In genomic region chr4:6229095-6229494, GRCh38 we compare ENCODE assay signal across 22 cellular contexts. TPM values are rescaled to one million over a fixed set of nuclear protein-coding genes. Genes with fewer than 3 reads are reported as not detected.
DNase-seq lines count a peak whose midpoint lies in the region; ATAC-seq and TF ChIP-seq lines count a peak whose summit lies in the region.
"Had no signal": no experiment of that assay in that cellular context is flagged by ENCODE, and none has a peak within 500 bp of the region (broad histone marks: within the 10 kb centered on the region; RNA-seq: fewer than 3 reads in every experiment).

No MANE protein-coding gene starts in this region.

- H3K9me3 ChIP-seq in thyroid gland (no peaks in the 10 kb centered on the region), gastroesophageal sphincter (no peaks in the 10 kb centered on the region), mammary epithelial cell (replicated peaks; ENCODE audit: insufficient read depth, low read length) (no peaks in the 10 kb centered on the region)
- H3K9me3 ChIP-seq: MG63, suprapubic skin had no signal

- H3K36me3 Mint-ChIP-seq in endothelial cell (ENCODE audit: low read depth, unreplicated experiment), result no peaks in the 10 kb centered on the region
- H3K36me3 Mint-ChIP-seq: activated naive CD8-positive, alpha-beta T cell treated with anti-CD3 and anti-CD28 coated beads for 36 hours; immature natural killer cell; mesothelial cell of epicardium had no signal

- H3K4me3 ChIP-seq in thyroid gland (replicated peaks in 1 of 3), result no peak overlapping the region
- no peak overlapping the region for H3K4me3 ChIP-seq in gastroesophageal sphincter
- no peak overlapping the region for H3K4me3 ChIP-seq in mammary epithelial cell (replicated peaks in 1 of 3; ENCODE audit: insufficient read depth in 1 of 3, low read depth in 2 of 3, low read length in 3 of 3)
- H3K4me3 ChIP-seq: MG63, suprapubic skin had no signal

- in situ Hi-C loops in mammary epithelial cell (cut with MboI; ENCODE audit: low sequenced_read_pairs in 2 of 2), result no loop called here

- TF ChIP-seq CTCF in endothelial cell (IDR thresholded peaks at IDR 0.05; ENCODE audit: unreplicated experiment), result no peak
- TF ChIP-seq CTCF in thyroid gland (IDR thresholded peaks at IDR 0.05), result no peak
- TF ChIP-seq CTCF in gastroesophageal sphincter (IDR thresholded peaks at IDR 0.05), result no peak
- no peak for TF ChIP-seq CTCF in mammary epithelial cell (conservative IDR thresholded peaks at IDR 0.05 in 1 of 2, IDR thresholded peaks at IDR 0.05 in 1 of 2; ENCODE audit: extremely low read depth in 1 of 2, insufficient read depth in 1 of 2, low read depth in 1 of 2, low read length in 2 of 2)

- no peaks in the 10 kb centered on the region for H3K4me1 Mint-ChIP-seq in endothelial cell (ENCODE audit: unreplicated experiment)
- H3K4me1 Mint-ChIP-seq: activated CD4-positive, alpha-beta T cell treated with anti-CD3 and anti-CD28 coated beads, Interleukin-2, amount 10 ng/mL, durations not matched to agents 24 days and 14 days; activated naive CD8-positive, alpha-beta T cell treated with anti-CD3 and anti-CD28 coated beads for 36 hours; immature natural killer cell; mesothelial cell of epicardium had no signal

- no peaks in the 10 kb centered on the region for H3K36me3 ChIP-seq in thyroid gland
- H3K36me3 ChIP-seq in gastroesophageal sphincter, result no peaks in the 10 kb centered on the region
- no peaks in the 10 kb centered on the region for H3K36me3 ChIP-seq in mammary epithelial cell (ENCODE audit: insufficient read depth, low read length)
- H3K36me3 ChIP-seq: MG63, suprapubic skin had no signal

- CTCF ChIA-PET in mammary epithelial cell (lab: Charles Lee; ENCODE audit: low non-redundant PET), result no interaction called here

- no peak overlapping the region for H3K9ac ChIP-seq in mammary epithelial cell (ENCODE audit: insufficient read depth, low read length)

- H3K27ac Mint-ChIP-seq in endothelial cell (ENCODE audit: unreplicated experiment), result peak overlapping the region; percentile 39
- H3K27ac Mint-ChIP-seq: activated CD4-positive, alpha-beta T cell treated with anti-CD3 and anti-CD28 coated beads, Interleukin-2, amount 10 ng/mL, durations not matched to agents 24 days and 14 days; activated naive CD8-positive, alpha-beta T cell treated with anti-CD3 and anti-CD28 coated beads for 36 hours; activated T-cell treated with anti-CD3 and anti-CD28 coated beads, Interleukin-2, amount 50 U/mL, for 24 hours; immature natural killer cell; mesothelial cell of epicardium had no signal

- H3K4me1 ChIP-seq in thyroid gland (no peaks in the 10 kb centered on the region), gastroesophageal sphincter (no peaks in the 10 kb centered on the region), mammary epithelial cell (ENCODE audit: insufficient read depth, low read length) (no peaks in the 10 kb centered on the region)
- H3K4me1 ChIP-seq: suprapubic skin had no signal

- H3K27ac ChIP-seq in thyroid gland, result no peak overlapping the region
- H3K27ac ChIP-seq in gastroesophageal sphincter, result no peak overlapping the region
- no peak overlapping the region for H3K27ac ChIP-seq in mammary epithelial cell (ENCODE audit: insufficient read depth, low read depth, low read length)
- H3K27ac ChIP-seq: suprapubic skin had no signal

- dilution Hi-C loops in mammary epithelial cell (cut with HindIII; ENCODE audit: low sequenced_read_pairs), result no loop called here

- intact Hi-C loops in thyroid gland (cut with DNase I) (no loop called here), mammary epithelial cell (cut with micrococcal nuclease) (no loop called here)

- no peaks in the 10 kb centered on the region for H3K79me2 ChIP-seq in mammary epithelial cell (ENCODE audit: insufficient read depth, low read length)

- no peaks in the 10 kb centered on the region for H3K9me3 Mint-ChIP-seq in endothelial cell (ENCODE audit: unreplicated experiment)
- H3K9me3 Mint-ChIP-seq: activated CD4-positive, alpha-beta T cell treated with anti-CD3 and anti-CD28 coated beads, Interleukin-2, amount 10 ng/mL, durations not matched to agents 24 days and 14 days; activated naive CD8-positive, alpha-beta T cell treated with anti-CD3 and anti-CD28 coated beads for 36 hours; activated T-cell treated with anti-CD3 and anti-CD28 coated beads, Interleukin-2, amount 50 U/mL, for 24 hours; immature natural killer cell; mesothelial cell of epicardium had no signal

- WGBS in thyroid gland, 2 donors, result 23 to 31% methylated on average over 7 of the region's 7 CpGs
- 0% methylated on average over 1 of the region's 7 CpGs; no CpG with 5 or more reads in 1 of the 2 donors for WGBS in gastroesophageal sphincter (ENCODE audit: low coverage in 1 of 2), 2 donors
- 13% methylated on average over 5 of the region's 7 CpGs for WGBS in mammary epithelial cell (ENCODE audit: low coverage, missing lambda C conversion rate)

- no peak for TF ChIP-seq EP300 in gastroesophageal sphincter (IDR thresholded peaks at IDR 0.05)

- no TSS peak for BruUV-seq in mammary epithelial cell (replicated peaks; lab: Mats Ljungman, UMichigan)

- H3K27me3 Mint-ChIP-seq in endothelial cell (ENCODE audit: unreplicated experiment), result peaks cover 4% of the 10 kb centered on the region

- DNase-seq in activated CD8-positive, alpha-beta memory T cell treated with anti-CD3 and anti-CD28 coated beads for 24 hours, result peak; percentile 26
- no peak for DNase-seq in activated CD8-positive, alpha-beta memory T cell treated with anti-CD3 and anti-CD28 coated beads, Interleukin-2, amount 50 U/mL, for 48 hours
- no peak for DNase-seq in endothelial cell (ENCODE audit: low spot score)
- DNase-seq in middle frontal gyrus (ENCODE audit: extremely low spot score, low spot score), result peak; percentile 28
- peak; percentile 60 for DNase-seq in thyroid gland
- no peak for DNase-seq in mammary epithelial cell
- DNase-seq: activated CD4-positive, alpha-beta T cell treated with anti-CD3 and anti-CD28 coated beads, Interleukin-2, amount 10 ng/mL, durations not matched to agents 24 days and 14 days; activated naive CD8-positive, alpha-beta T cell treated with anti-CD3 and anti-CD28 coated beads for 36 hours; activated T-cell treated with anti-CD3 and anti-CD28 coated beads, Interleukin-2, amount 50 U/mL, for 24 hours; effector memory CD4-positive, alpha-beta T cell; immature natural killer cell; MG63; SHP77 treated with DMSO at 0.1 percent for 48 hours; stimulated activated CD4-positive, alpha-beta T cell treated with anti-CD3 and anti-CD28 coated beads, Interleukin-15, amount 100 ng/mL, for 24 hours; T1000 had no signal

- no peak overlapping the region for H3K4me3 Mint-ChIP-seq in endothelial cell (ENCODE audit: unreplicated experiment)
- H3K4me3 Mint-ChIP-seq: activated CD4-positive, alpha-beta T cell treated with anti-CD3 and anti-CD28 coated beads, Interleukin-2, amount 10 ng/mL, durations not matched to agents 24 days and 14 days; activated naive CD8-positive, alpha-beta T cell treated with anti-CD3 and anti-CD28 coated beads for 36 hours; activated T-cell treated with anti-CD3 and anti-CD28 coated beads, Interleukin-2, amount 50 U/mL, for 24 hours; immature natural killer cell; mesothelial cell of epicardium had no signal

- ATAC-seq in gastroesophageal sphincter, result no peak
- ATAC-seq in HG03108 (IDR thresholded peaks at IDR 0.05; ENCODE audit: unreplicated experiment), result no peak

- H3K27me3 ChIP-seq in thyroid gland (no peaks in the 10 kb centered on the region), gastroesophageal sphincter (peaks cover 62% of the 10 kb centered on the region), mammary epithelial cell (ENCODE audit: insufficient read depth, low read length) (no peaks in the 10 kb centered on the region)
- H3K27me3 ChIP-seq: MG63 had no signal

- H2AFZ ChIP-seq in mammary epithelial cell (ENCODE audit: low read depth, low read length), result no peak overlapping the region

- H3K4me2 ChIP-seq in mammary epithelial cell (ENCODE audit: insufficient read depth, low read depth, low read length), result no peak overlapping the region

- H4K20me1 ChIP-seq in mammary epithelial cell (ENCODE audit: insufficient read depth, low read length), result no peaks in the 10 kb centered on the region

- no peak for TF ChIP-seq POLR2A in thyroid gland (IDR thresholded peaks at IDR 0.05)
- TF ChIP-seq POLR2A in gastroesophageal sphincter (IDR thresholded peaks at IDR 0.05), result no peak

RNA-seq across cellular contexts. Expression of gene JAKMIP1, which starts 28.7 kb away (rescaled TPM):
- not detected for total RNA-seq in endothelial cell (ENCODE audit: unreplicated experiment)
- 1 to 10 TPM in 2 of 4 donors, under 1 TPM in 2; 0.67 to 1.9 (median 1.1) TPM for total RNA-seq in thyroid gland
- 1 to 10 TPM in 2 of 4 donors, under 1 TPM in 1, not detected in 1; 0.39 to 4.5 (median 1.9) TPM for total RNA-seq in gastroesophageal sphincter
- not detected for total RNA-seq in mammary epithelial cell
- polyA plus RNA-seq in mammary epithelial cell, result not detected
- polyA minus RNA-seq in mammary epithelial cell, result not detected
- total RNA-seq: A673, bronchial epithelial cell, mesothelial cell of epicardium, osteoblast had no signal

RNA-seq across cellular contexts. Expression of gene WFS1, which starts 40.6 kb away (rescaled TPM):
- total RNA-seq in endothelial cell (ENCODE audit: unreplicated experiment), result 53.2 TPM
- 100 to 1,000 TPM; 124 to 174 (median 132) TPM for total RNA-seq in thyroid gland
- 100 to 1,000 TPM in 2 of 4 donors, 10 to 100 TPM in 2; 95.7 to 137 (median 101) TPM for total RNA-seq in gastroesophageal sphincter
- total RNA-seq in mammary epithelial cell, result 10 to 100 TPM; 13.3 to 17.8 TPM
- polyA plus RNA-seq in mammary epithelial cell, result 15.5 TPM
- polyA minus RNA-seq in mammary epithelial cell, result 19.4 TPM

Comparison
In these comparisons a context has a peak if more than half of its experiments do, and no peak if none do; other contexts are left out.
1. DNase-seq: peak in activated CD8-positive, alpha-beta memory T cell treated with anti-CD3 and anti-CD28 coated beads for 24 hours (single experiment), middle frontal gyrus (single experiment) and thyroid gland (2 of 2); none in activated CD8-positive, alpha-beta memory T cell treated with anti-CD3 and anti-CD28 coated beads, Interleukin-2, amount 50 U/mL, for 48 hours (single experiment), endothelial cell (single experiment) and mammary epithelial cell (single experiment).